1 cellular context compared by ENCODE assay signal in the genomic region with DNA sequence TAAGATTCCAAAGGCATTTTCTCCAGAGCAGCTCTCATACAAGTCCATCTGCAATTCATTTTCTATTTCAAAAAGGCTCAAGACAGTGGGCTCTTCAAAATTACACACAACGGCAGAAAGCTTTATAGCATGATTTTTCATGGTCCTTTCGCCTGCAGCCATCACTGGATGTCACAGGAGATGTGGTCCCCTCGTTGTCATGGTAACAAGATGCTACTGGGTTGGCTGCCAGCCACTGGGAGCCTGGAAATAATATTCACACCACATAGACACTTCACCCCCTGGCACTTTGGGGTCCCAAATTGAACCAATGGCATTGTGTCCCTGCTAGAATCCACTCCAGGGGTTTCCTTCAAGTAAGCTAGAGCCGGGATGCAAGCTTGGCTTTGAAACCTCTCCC.
TF ChIP-seq lines count a peak whose summit lies in the region.

No MANE protein-coding gene starts in this region.

TF ChIP-seq in GM23338, 12 proteins besides CTCF, POLR2A, EP300 and RAD21 (continued from another document):
- TF ChIP-seq, protein P1, sequence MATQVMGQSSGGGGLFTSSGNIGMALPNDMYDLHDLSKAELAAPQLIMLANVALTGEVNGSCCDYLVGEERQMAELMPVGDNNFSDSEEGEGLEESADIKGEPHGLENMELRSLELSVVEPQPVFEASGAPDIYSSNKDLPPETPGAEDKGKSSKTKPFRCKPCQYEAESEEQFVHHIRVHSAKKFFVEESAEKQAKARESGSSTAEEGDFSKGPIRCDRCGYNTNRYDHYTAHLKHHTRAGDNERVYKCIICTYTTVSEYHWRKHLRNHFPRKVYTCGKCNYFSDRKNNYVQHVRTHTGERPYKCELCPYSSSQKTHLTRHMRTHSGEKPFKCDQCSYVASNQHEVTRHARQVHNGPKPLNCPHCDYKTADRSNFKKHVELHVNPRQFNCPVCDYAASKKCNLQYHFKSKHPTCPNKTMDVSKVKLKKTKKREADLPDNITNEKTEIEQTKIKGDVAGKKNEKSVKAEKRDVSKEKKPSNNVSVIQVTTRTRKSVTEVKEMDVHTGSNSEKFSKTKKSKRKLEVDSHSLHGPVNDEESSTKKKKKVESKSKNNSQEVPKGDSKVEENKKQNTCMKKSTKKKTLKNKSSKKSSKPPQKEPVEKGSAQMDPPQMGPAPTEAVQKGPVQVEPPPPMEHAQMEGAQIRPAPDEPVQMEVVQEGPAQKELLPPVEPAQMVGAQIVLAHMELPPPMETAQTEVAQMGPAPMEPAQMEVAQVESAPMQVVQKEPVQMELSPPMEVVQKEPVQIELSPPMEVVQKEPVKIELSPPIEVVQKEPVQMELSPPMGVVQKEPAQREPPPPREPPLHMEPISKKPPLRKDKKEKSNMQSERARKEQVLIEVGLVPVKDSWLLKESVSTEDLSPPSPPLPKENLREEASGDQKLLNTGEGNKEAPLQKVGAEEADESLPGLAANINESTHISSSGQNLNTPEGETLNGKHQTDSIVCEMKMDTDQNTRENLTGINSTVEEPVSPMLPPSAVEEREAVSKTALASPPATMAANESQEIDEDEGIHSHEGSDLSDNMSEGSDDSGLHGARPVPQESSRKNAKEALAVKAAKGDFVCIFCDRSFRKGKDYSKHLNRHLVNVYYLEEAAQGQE (IDR thresholded peaks at IDR 0.05; ENCODE audit: unreplicated experiment): no peak
- TF ChIP-seq ZNF114 (CRISPR knock-in tag; IDR thresholded peaks at IDR 0.05) (no peak), JUNB (IDR thresholded peaks at IDR 0.05; ENCODE audit: unreplicated experiment) (no peak), EZH2phosphoT487 (IDR thresholded peaks at IDR 0.05; ENCODE audit: unreplicated experiment) (no peak), CREB1 (CRISPR knock-in tag; IDR thresholded peaks at IDR 0.05; ENCODE audit: low read depth) (no peak)
- TF ChIP-seq, protein P2, sequence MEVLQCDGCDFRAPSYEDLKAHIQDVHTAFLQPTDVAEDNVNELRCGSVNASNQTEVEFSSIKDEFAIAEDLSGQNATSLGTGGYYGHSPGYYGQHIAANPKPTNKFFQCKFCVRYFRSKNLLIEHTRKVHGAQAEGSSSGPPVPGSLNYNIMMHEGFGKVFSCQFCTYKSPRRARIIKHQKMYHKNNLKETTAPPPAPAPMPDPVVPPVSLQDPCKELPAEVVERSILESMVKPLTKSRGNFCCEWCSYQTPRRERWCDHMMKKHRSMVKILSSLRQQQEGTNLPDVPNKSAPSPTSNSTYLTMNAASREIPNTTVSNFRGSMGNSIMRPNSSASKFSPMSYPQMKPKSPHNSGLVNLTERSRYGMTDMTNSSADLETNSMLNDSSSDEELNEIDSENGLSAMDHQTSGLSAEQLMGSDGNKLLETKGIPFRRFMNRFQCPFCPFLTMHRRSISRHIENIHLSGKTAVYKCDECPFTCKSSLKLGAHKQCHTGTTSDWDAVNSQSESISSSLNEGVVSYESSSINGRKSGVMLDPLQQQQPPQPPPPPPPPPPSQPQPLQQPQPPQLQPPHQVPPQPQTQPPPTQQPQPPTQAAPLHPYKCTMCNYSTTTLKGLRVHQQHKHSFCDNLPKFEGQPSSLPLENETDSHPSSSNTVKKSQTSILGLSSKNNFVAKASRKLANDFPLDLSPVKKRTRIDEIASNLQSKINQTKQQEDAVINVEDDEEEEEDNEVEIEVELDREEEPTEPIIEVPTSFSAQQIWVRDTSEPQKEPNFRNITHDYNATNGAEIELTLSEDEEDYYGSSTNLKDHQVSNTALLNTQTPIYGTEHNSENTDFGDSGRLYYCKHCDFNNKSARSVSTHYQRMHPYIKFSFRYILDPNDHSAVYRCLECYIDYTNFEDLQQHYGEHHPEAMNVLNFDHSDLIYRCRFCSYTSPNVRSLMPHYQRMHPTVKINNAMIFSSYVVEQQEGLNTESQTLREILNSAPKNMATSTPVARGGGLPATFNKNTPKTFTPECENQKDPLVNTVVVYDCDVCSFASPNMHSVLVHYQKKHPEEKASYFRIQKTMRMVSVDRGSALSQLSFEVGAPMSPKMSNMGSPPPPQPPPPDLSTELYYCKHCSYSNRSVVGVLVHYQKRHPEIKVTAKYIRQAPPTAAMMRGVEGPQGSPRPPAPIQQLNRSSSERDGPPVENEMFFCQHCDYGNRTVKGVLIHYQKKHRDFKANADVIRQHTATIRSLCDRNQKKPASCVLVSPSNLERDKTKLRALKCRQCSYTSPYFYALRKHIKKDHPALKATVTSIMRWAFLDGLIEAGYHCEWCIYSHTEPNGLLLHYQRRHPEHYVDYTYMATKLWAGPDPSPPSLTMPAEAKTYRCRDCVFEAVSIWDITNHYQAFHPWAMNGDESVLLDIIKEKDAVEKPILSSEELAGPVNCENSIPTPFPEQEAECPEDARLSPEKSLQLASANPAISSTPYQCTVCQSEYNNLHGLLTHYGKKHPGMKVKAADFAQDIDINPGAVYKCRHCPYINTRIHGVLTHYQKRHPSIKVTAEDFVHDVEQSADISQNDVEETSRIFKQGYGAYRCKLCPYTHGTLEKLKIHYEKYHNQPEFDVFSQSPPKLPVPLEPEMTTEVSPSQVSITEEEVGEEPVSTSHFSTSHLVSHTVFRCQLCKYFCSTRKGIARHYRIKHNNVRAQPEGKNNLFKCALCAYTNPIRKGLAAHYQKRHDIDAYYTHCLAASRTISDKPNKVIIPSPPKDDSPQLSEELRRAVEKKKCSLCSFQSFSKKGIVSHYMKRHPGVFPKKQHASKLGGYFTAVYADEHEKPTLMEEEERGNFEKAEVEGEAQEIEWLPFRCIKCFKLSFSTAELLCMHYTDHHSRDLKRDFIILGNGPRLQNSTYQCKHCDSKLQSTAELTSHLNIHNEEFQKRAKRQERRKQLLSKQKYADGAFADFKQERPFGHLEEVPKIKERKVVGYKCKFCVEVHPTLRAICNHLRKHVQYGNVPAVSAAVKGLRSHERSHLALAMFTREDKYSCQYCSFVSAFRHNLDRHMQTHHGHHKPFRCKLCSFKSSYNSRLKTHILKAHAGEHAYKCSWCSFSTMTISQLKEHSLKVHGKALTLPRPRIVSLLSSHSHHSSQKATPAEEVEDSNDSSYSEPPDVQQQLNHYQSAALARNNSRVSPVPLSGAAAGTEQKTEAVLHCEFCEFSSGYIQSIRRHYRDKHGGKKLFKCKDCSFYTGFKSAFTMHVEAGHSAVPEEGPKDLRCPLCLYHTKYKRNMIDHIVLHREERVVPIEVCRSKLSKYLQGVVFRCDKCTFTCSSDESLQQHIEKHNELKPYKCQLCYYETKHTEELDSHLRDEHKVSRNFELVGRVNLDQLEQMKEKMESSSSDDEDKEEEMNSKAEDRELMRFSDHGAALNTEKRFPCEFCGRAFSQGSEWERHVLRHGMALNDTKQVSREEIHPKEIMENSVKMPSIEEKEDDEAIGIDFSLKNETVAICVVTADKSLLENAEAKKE (CRISPR knock-in tag; IDR thresholded peaks at IDR 0.05): no peak
